10 cellular contexts compared by ENCODE assay signal in genomic region chr11:86183694-86184093, GRCh38.
DNase-seq lines count a peak whose midpoint lies in the region; ATAC-seq and TF ChIP-seq lines count a peak whose summit lies in the region.
"Had no signal": no experiment of that assay in that cellular context is flagged by ENCODE, and none has a peak within 500 bp of the region (broad histone marks: within the 10 kb centered on the region; RNA-seq: fewer than 3 reads in every experiment).

No MANE protein-coding gene starts in this region.

- H3K27ac Mint-ChIP-seq in CD8-positive, alpha-beta memory T cell = no peak overlapping the region

- CTCF ChIA-PET in CD8-positive, alpha-beta memory T cell (lab: Charles Lee) = interaction anchor here (1.0 to 1.7 kb wide), 3 partner anchors 9 to 329 kb away, joined by 3 to 5 read pairs (median 4); partner anchors contain the start of gene CCDC83

- H3K4me1 ChIP-seq in CD8-positive, alpha-beta memory T cell (ENCODE audit: insufficient read depth, low read length) = no peaks in the 10 kb centered on the region
- no peaks in the 10 kb centered on the region; the same call in 1 of the 2 replicates for H3K4me1 ChIP-seq in BE2C

- no peaks in the 10 kb centered on the region for H3K27me3 Mint-ChIP-seq in CD8-positive, alpha-beta memory T cell

- no peak overlapping the region for H3K4me3 ChIP-seq in CD8-positive, alpha-beta memory T cell (ENCODE audit: low read length)
- H3K4me3 ChIP-seq in BE2C (ENCODE audit: low read depth, low read length) = no peak overlapping the region
- H3K4me3 ChIP-seq: heart left ventricle had no signal

- TF ChIP-seq CTCF in BE2C (IDR thresholded peaks at IDR 0.05; ENCODE audit: low read depth, low read length) = no peak

- no peaks in the 10 kb centered on the region for H3K9me3 Mint-ChIP-seq in CD8-positive, alpha-beta memory T cell

- H3K4me1 Mint-ChIP-seq in CD8-positive, alpha-beta memory T cell = no peaks in the 10 kb centered on the region

- POLR2A ChIA-PET in CD8-positive, alpha-beta memory T cell (lab: Charles Lee) = no interaction called here

- H3K4me3 Mint-ChIP-seq in CD8-positive, alpha-beta memory T cell = no peak overlapping the region

- no peaks in the 10 kb centered on the region for H3K36me3 Mint-ChIP-seq in CD8-positive, alpha-beta memory T cell

- H3K9me3 ChIP-seq in CD8-positive, alpha-beta memory T cell (ENCODE audit: low read length) = no peaks in the 10 kb centered on the region
- H3K9me3 ChIP-seq in BE2C = no peaks in the 10 kb centered on the region
- H3K9me3 ChIP-seq: heart left ventricle had no signal

- no peak for DNase-seq in CD8-positive, alpha-beta memory T cell
- peak; percentile 82 for DNase-seq in kidney tubule cell (ENCODE audit: low spot score)
- no peak for DNase-seq in NCI-H146 (lab: John Stamatoyannopoulos, UW)
- no peak for DNase-seq in BE2C
- DNase-seq: heart left ventricle, substantia nigra had no signal

- H3K27me3 ChIP-seq in CD8-positive, alpha-beta memory T cell (ENCODE audit: insufficient read depth, low read length, poor library complexity, severe bottlenecking) = no peaks in the 10 kb centered on the region
- no peaks in the 10 kb centered on the region for H3K27me3 ChIP-seq in BE2C
- H3K27me3 ChIP-seq: heart left ventricle had no signal

- ATAC-seq in HG02798 (IDR thresholded peaks at IDR 0.05; ENCODE audit: poor library complexity, unreplicated experiment) (peak; percentile 41), GM18520 (IDR thresholded peaks at IDR 0.05; ENCODE audit: unreplicated experiment) (no peak), HG02571 (IDR thresholded peaks at IDR 0.05; ENCODE audit: unreplicated experiment) (no peak)
- peak; percentile 87 to 91 for ATAC-seq in activated CD4-positive, CD25-positive, alpha-beta regulatory T cell treated with anti-CD3 and anti-CD28 coated beads, Interleukin-2, amount 50 U/mL, for 24 hours
- ATAC-seq: heart left ventricle had no signal

- no peaks in the 10 kb centered on the region for H3K36me3 ChIP-seq in CD8-positive, alpha-beta memory T cell (ENCODE audit: insufficient read depth, low read length)
- H3K36me3 ChIP-seq in BE2C = no peaks in the 10 kb centered on the region
- H3K36me3 ChIP-seq: heart left ventricle had no signal

- peak overlapping the region; percentile 68 for H3K27ac ChIP-seq in CD8-positive, alpha-beta memory T cell (ENCODE audit: low read depth, low read length)

Comparison
In these comparisons a context has a peak if more than half of its experiments do, and no peak if none do; other contexts are left out.
1. ATAC-seq: peak in HG02798 (single experiment) and activated CD4-positive, CD25-positive, alpha-beta regulatory T cell treated with anti-CD3 and anti-CD28 coated beads, Interleukin-2, amount 50 U/mL, for 24 hours (2 of 2); none in GM18520 (single experiment) and HG02571 (single experiment).